Comparison of ENCODE assay signal across 8 cellular contexts in genomic region chr14:39266871-39267591, GRCh38. TPM values are rescaled to one million over a fixed set of nuclear protein-coding genes. Genes with fewer than 3 reads are reported as not detected.
DNase-seq lines count a peak whose midpoint lies in the region; ATAC-seq and TF ChIP-seq lines count a peak whose summit lies in the region.

No MANE protein-coding gene starts in this region.

- DNase-seq in CD4-positive, CD25-positive, alpha-beta regulatory T cell = peak; percentile 55 to 93 (median 79)
- DNase-seq in NCI-H82 (lab: John Stamatoyannopoulos, UW) (peak; percentile 83), lung microvascular endothelial cell (ENCODE audit: low read depth in 2 of 2) (peak; percentile 78 to 89)
- peak; percentile 75 for DNase-seq in activated CD8-positive, alpha-beta T cell treated with anti-CD3 and anti-CD28 coated beads for 36 hours
- DNase-seq in stimulated activated CD4-positive, alpha-beta T cell treated with anti-CD3 and anti-CD28 coated beads, TNF-alpha, amount 100 ng/mL, for 48 hours (ENCODE audit: low read depth in 3 of 3) = peak; percentile 39 to 57 (median 46)

- WGBS in ectodermal cell, 2 experiments = 0% methylated on average over 69 of the region's 69 CpGs

- H3K4me1 ChIP-seq in CD4-positive, CD25-positive, alpha-beta regulatory T cell (ENCODE audit: control insufficient read depth, insufficient read depth, low read length, poor library complexity, severe bottlenecking) = peaks cover 40% of the 10 kb centered on the region
- peaks cover 5% of the 10 kb centered on the region for H3K4me1 ChIP-seq in ectodermal cell (ENCODE audit: control insufficient read depth, insufficient read depth, low read length)

- H3K27me3 ChIP-seq in CD4-positive, CD25-positive, alpha-beta regulatory T cell (ENCODE audit: control insufficient read depth, insufficient read depth, low read length) = no peaks in the 10 kb centered on the region
- peaks cover 16% of the 10 kb centered on the region for H3K27me3 ChIP-seq in ectodermal cell (ENCODE audit: control insufficient read depth, insufficient read depth, low read length, poor library complexity, severe bottlenecking)

- intact Hi-C loops in activated CD8-positive, alpha-beta T cell treated with anti-CD3 and anti-CD28 coated beads for 36 hours (cut with micrococcal nuclease) = loop anchor here (2.0 to 10.0 kb wide), 3 partner anchors 38 to 165 kb away; partner anchors contain the start of genes FBXO33, PNN and TRAPPC6B

- H3K4me3 ChIP-seq in CD4-positive, CD25-positive, alpha-beta regulatory T cell (ENCODE audit: low read depth, low read length) = peak overlapping the region; percentile 99
- H3K4me3 ChIP-seq in ectodermal cell (ENCODE audit: insufficient read depth, low read depth, low read length) = peak overlapping the region; percentile 78

- peak overlapping the region; percentile 95 to 97 (median 96) for H3K27ac Mint-ChIP-seq in CD4-positive, CD25-positive, alpha-beta regulatory T cell
- H3K27ac Mint-ChIP-seq in activated CD8-positive, alpha-beta T cell treated with anti-CD3 and anti-CD28 coated beads for 36 hours = peak overlapping the region; percentile 99

- no peaks in the 10 kb centered on the region for H3K9me3 ChIP-seq in CD4-positive, CD25-positive, alpha-beta regulatory T cell (ENCODE audit: control insufficient read depth in 2 of 2, low read length in 2 of 2)
- no peaks in the 10 kb centered on the region for H3K9me3 ChIP-seq in ectodermal cell (ENCODE audit: control insufficient read depth, low read length)

- POLR2A ChIA-PET in activated CD8-positive, alpha-beta T cell treated with anti-CD3 and anti-CD28 coated beads for 36 hours (lab: Charles Lee) = interaction anchor here (0.5 to 2.1 kb wide), 18 partner anchors 10 to 186 kb away, joined by 3 to 10 read pairs (median 4); partner anchors contain the start of genes FBXO33, PNN, SEC23A and TRAPPC6B

- H3K4me3 Mint-ChIP-seq in CD4-positive, CD25-positive, alpha-beta regulatory T cell = peak overlapping the region; percentile 95 to 99 (median 97)
- H3K4me3 Mint-ChIP-seq in activated CD8-positive, alpha-beta T cell treated with anti-CD3 and anti-CD28 coated beads for 36 hours = peak overlapping the region; percentile 77

- H3K27ac ChIP-seq in CD4-positive, CD25-positive, alpha-beta regulatory T cell (ENCODE audit: insufficient read depth, low read length, poor library complexity, severe bottlenecking) = peak overlapping the region; percentile 86
- H3K27ac ChIP-seq in ectodermal cell (ENCODE audit: insufficient read depth, low read depth, low read length, poor library complexity, severe bottlenecking) = peak overlapping the region; percentile 93

- ATAC-seq in CD4-positive, CD25-positive, alpha-beta regulatory T cell (ENCODE audit: low read depth in 2 of 2) = peak; percentile 86 to 87
- ATAC-seq in GM19324 (IDR thresholded peaks at IDR 0.05; ENCODE audit: low FRiP score, unreplicated experiment) = peak; percentile 91
- ATAC-seq in HG03457 (IDR thresholded peaks at IDR 0.05; ENCODE audit: unreplicated experiment) = peak; percentile 73
- ATAC-seq in activated CD8-positive, alpha-beta T cell treated with anti-CD3 and anti-CD28 coated beads for 36 hours = peak; percentile 75

- peaks cover 0 to 5% (median 0%) of the 10 kb centered on the region in 7 donors for H3K9me3 Mint-ChIP-seq in CD4-positive, CD25-positive, alpha-beta regulatory T cell
- peaks cover 2% of the 10 kb centered on the region for H3K9me3 Mint-ChIP-seq in activated CD8-positive, alpha-beta T cell treated with anti-CD3 and anti-CD28 coated beads for 36 hours

- peaks cover 6% of the 10 kb centered on the region for H3K36me3 Mint-ChIP-seq in CD4-positive, CD25-positive, alpha-beta regulatory T cell
- peaks cover 12% of the 10 kb centered on the region for H3K36me3 Mint-ChIP-seq in activated CD8-positive, alpha-beta T cell treated with anti-CD3 and anti-CD28 coated beads for 36 hours (ENCODE audit: low read depth)

- peaks cover 6% of the 10 kb centered on the region for H3K27me3 Mint-ChIP-seq in CD4-positive, CD25-positive, alpha-beta regulatory T cell
- no peaks in the 10 kb centered on the region for H3K27me3 Mint-ChIP-seq in activated CD8-positive, alpha-beta T cell treated with anti-CD3 and anti-CD28 coated beads for 36 hours

- H3K36me3 ChIP-seq in CD4-positive, CD25-positive, alpha-beta regulatory T cell (ENCODE audit: control insufficient read depth, insufficient read depth, low read length) = no peaks in the 10 kb centered on the region
- no peaks in the 10 kb centered on the region for H3K36me3 ChIP-seq in ectodermal cell (ENCODE audit: control insufficient read depth, insufficient read depth, low read length)

- TF ChIP-seq CTCF in activated CD8-positive, alpha-beta T cell treated with anti-CD3 and anti-CD28 coated beads for 36 hours (IDR thresholded peaks at IDR 0.05) = no peak

- CTCF ChIA-PET in activated CD8-positive, alpha-beta T cell treated with anti-CD3 and anti-CD28 coated beads for 36 hours (lab: Charles Lee) = interaction anchor here (0.6 to 2.0 kb wide), 4 partner anchors 23 to 38 kb away, joined by 3 to 6 read pairs (median 4); no protein-coding TSS in a partner anchor

- peaks cover 32 to 58% (median 49%) of the 10 kb centered on the region in 4 donors for H3K4me1 Mint-ChIP-seq in CD4-positive, CD25-positive, alpha-beta regulatory T cell
- H3K4me1 Mint-ChIP-seq in activated CD8-positive, alpha-beta T cell treated with anti-CD3 and anti-CD28 coated beads for 36 hours (ENCODE audit: low read depth) = peaks cover 47% of the 10 kb centered on the region

RNA-seq across cellular contexts. Expression of gene MIA2, which starts 33.3 kb away (rescaled TPM):
- total RNA-seq in CD4-positive, CD25-positive, alpha-beta regulatory T cell = 24.5 TPM
- 10 to 100 TPM; 21.1 to 26.2 (median 21.7) TPM for polyA plus RNA-seq in CD4-positive, CD25-positive, alpha-beta regulatory T cell
- total RNA-seq in activated CD8-positive, alpha-beta T cell treated with anti-CD3 and anti-CD28 coated beads for 36 hours = 10 to 100 TPM; 17.6 to 18.3 TPM
- 14.7 TPM for polyA plus RNA-seq in ectodermal cell (2013, experiment 1 of 4)
- 16.7 TPM for polyA plus RNA-seq in ectodermal cell (2013, experiment 2 of 4)
- polyA plus RNA-seq in ectodermal cell (2013, experiment 3 of 4) = 13.8 TPM
- polyA plus RNA-seq in ectodermal cell (2013, experiment 4 of 4) = 15.1 TPM
- 8.7 and 17.3 TPM in 2 replicates for total RNA-seq in lung microvascular endothelial cell

Comparison
In these comparisons a context has a peak if more than half of its experiments do, and no peak if none do; other contexts are left out.
1. Peak in every context shown above with its lines: DNase-seq, ATAC-seq, H3K4me3 ChIP-seq and H3K27ac ChIP-seq.